8 cellular contexts compared by ENCODE assay signal in the genomic region with DNA sequence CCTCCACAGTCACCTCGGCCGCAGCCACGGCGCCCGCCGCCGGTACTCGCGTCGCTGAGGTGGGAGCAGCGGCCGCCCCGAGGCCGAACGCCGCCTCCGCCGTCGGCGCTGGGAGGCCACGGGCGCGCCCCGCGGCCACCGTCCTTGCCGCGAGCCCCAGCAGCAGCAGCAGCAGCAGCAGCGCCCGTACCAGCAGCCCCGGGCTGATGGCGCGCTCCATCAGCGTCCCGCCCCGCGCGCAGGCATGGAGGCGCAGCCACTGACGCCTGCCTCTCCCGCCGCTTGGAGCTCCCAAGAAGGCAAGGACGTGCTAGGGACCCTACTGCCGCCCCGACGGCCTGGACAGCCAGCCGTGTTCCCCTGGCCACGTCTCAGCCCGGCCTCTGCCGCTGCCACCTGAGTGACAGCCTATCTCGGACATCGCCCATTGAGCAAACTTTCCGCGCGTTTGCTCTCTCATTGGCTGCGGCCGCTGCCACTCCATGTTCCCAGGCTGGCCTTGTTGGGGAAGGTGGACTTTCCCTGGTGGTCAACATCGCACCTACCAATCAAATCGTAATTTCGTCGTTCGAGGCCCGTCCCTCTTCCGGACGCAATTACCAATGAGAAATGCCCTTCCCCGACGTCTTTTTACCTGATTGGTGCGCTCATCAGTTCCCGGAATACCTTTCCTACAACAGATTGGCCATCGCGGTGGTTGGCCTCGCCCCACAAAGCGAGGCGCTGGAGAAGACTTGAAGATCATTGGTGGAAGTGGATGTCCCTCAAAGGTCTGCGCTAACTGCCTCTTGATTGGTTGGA. TPM values are rescaled to one million over a fixed set of nuclear protein-coding genes. Genes with fewer than 3 reads are reported as not detected.
DNase-seq lines count a peak whose midpoint lies in the region; TF ChIP-seq lines count a peak whose summit lies in the region.

A gene (minus strand): TSS at position 410 of the 801 bp plus-strand sequence. CDS start 190 bp downstream, at position 220.

- peak within 1 kb of the TSS; percentile 94 for H3K18ac ChIP-seq in H9 (ENCODE audit: insufficient read length, low read depth, low read length)

- H3K4me3 ChIP-seq in MG63 (peak within 1 kb of the TSS; percentile 94), fibroblast of the aortic adventitia (ENCODE audit: low read depth, low read length) (peak within 1 kb of the TSS; percentile 91)

- H3K56ac ChIP-seq in H9 (ENCODE audit: insufficient read length, low read depth, low read length): peak within 1 kb of the TSS; percentile 52

- H4K5ac ChIP-seq in H9 (ENCODE audit: insufficient read length, low read depth, low read length): peak within 1 kb of the TSS; percentile 91

- DNase-seq in ELR (ENCODE audit: low read depth) (peak; percentile 100), H9 (peak; percentile 99), MG63 (peak; percentile 99), SHP77 treated with DMSO at 0.1 percent for 48 hours (lab: John Stamatoyannopoulos, UW) (peak; percentile 99), fibroblast of the aortic adventitia (ENCODE audit: low read depth) (peak; percentile 100)
- peak; percentile 97 for DNase-seq in activated effector memory CD4-positive, alpha-beta T cell treated with anti-CD3 and anti-CD28 coated beads, Interleukin-2, amount 50 U/mL, for 16 hours

- H3K79me1 ChIP-seq in H9 (ENCODE audit: insufficient read depth, low read depth, low read length, poor library complexity, severe bottlenecking): no peaks in the 10 kb centered on the region

- peak within 1 kb of the TSS in 1 of 2 experiments; percentile 95; a peak in 3 of 5 replicates for H3K4me3 Mint-ChIP-seq in H9
- peak within 1 kb of the TSS; percentile 89 to 97 (median 94) for H3K4me3 Mint-ChIP-seq in nephron
- peak within 1 kb of the TSS; percentile 96 for H3K4me3 Mint-ChIP-seq in stimulated activated naive CD8-positive, alpha-beta T cell treated with anti-CD3 and anti-CD28 coated beads, Interleukin-15, Interleukin-2, amounts not matched to agents 100 ng/mL and 50 ng/mL, for 24 hours

- peaks cover 8% of the 10 kb centered on the region for H3K23me2 ChIP-seq in H9 (ENCODE audit: insufficient read length, low read depth, low read length, poor library complexity, severe bottlenecking)

- no peak within 1 kb of the TSS; the same call in 1 of the 2 replicates for H2BK15ac ChIP-seq in H9 (ENCODE audit: low read depth, low read length)

- peaks cover 43 to 45% of the 10 kb centered on the region in 2 experiments for H3K4me1 Mint-ChIP-seq in H9
- H3K4me1 Mint-ChIP-seq in nephron: peaks cover 7% of the 10 kb centered on the region
- H3K4me1 Mint-ChIP-seq in stimulated activated naive CD8-positive, alpha-beta T cell treated with anti-CD3 and anti-CD28 coated beads, Interleukin-15, Interleukin-2, amounts not matched to agents 100 ng/mL and 50 ng/mL, for 24 hours (ENCODE audit: low read depth): peaks cover 31% of the 10 kb centered on the region

- H2AFZ ChIP-seq in H9 (ENCODE audit: low read length): peak within 1 kb of the TSS; percentile 5

- WGBS in H9 (ENCODE audit: extremely low coverage, insufficient read length, low lambda C conversion rate): no CpG with 5 or more reads among the region's 75 CpGs

- peaks cover 2% of the 10 kb centered on the region; the same call in 1 of the 2 replicates for H3K36me3 ChIP-seq in MG63

- no peak within 1 kb of the TSS for H3K23ac ChIP-seq in H9 (ENCODE audit: insufficient read length, low read depth, low read length)

- H3K27me3 Mint-ChIP-seq in H9 (ENCODE audit: low read depth): no peaks in the 10 kb centered on the region
- no peaks in the 10 kb centered on the region for H3K27me3 Mint-ChIP-seq in nephron (ENCODE audit: low read depth)
- no peaks in the 10 kb centered on the region for H3K27me3 Mint-ChIP-seq in stimulated activated naive CD8-positive, alpha-beta T cell treated with anti-CD3 and anti-CD28 coated beads, Interleukin-15, Interleukin-2, amounts not matched to agents 100 ng/mL and 50 ng/mL, for 24 hours

- peak within 1 kb of the TSS; percentile 59 for H2BK5ac ChIP-seq in H9 (ENCODE audit: insufficient read length, low read length)

- no peak within 1 kb of the TSS for H2BK12ac ChIP-seq in H9 (ENCODE audit: insufficient read length, low read depth, low read length)

- no peak within 1 kb of the TSS for H3K4ac ChIP-seq in H9 (ENCODE audit: low read depth, low read length)

- H2BK20ac ChIP-seq in H9 (ENCODE audit: low read depth, low read length, poor library complexity, severe bottlenecking): no peak within 1 kb of the TSS

- no peak within 1 kb of the TSS for H4K8ac ChIP-seq in H9 (replicated peaks; ENCODE audit: insufficient read length, low read depth, low read length)

- no peak for TF ChIP-seq CTCF in H9 (conservative IDR thresholded peaks at IDR 0.05)
- TF ChIP-seq CTCF in fibroblast of the aortic adventitia (IDR thresholded peaks at IDR 0.05; ENCODE audit: insufficient read depth, low read length): peak; percentile 15
- TF ChIP-seq CTCF in nephron (IDR thresholded peaks at IDR 0.05; ENCODE audit: unreplicated experiment in 3 of 3): no peak

- H3K9me3 ChIP-seq in H9 (ENCODE audit: control insufficient read depth, low read depth, low read length) (no peaks in the 10 kb centered on the region), MG63 (no peaks in the 10 kb centered on the region)

- H3K36me3 Mint-ChIP-seq in H9 (ENCODE audit: insufficient read depth in 1 of 3, low read depth in 3 of 3) (no peaks in the 10 kb centered on the region), nephron (ENCODE audit: low read depth) (no peaks in the 10 kb centered on the region)
- no peaks in the 10 kb centered on the region for H3K36me3 Mint-ChIP-seq in stimulated activated naive CD8-positive, alpha-beta T cell treated with anti-CD3 and anti-CD28 coated beads, Interleukin-15, Interleukin-2, amounts not matched to agents 100 ng/mL and 50 ng/mL, for 24 hours (ENCODE audit: low read depth)

- H3K9ac ChIP-seq in H9 (ENCODE audit: extremely low read depth, insufficient read length, low read length): peak within 1 kb of the TSS; percentile 94

- no peak within 1 kb of the TSS for H2AK5ac ChIP-seq in H9 (ENCODE audit: insufficient read length, low read length)

- no peak within 1 kb of the TSS for H2BK120ac ChIP-seq in H9 (ENCODE audit: low read depth, low read length, poor library complexity, severe bottlenecking)

- H4K91ac ChIP-seq in H9 (ENCODE audit: insufficient read length, low read depth, low read length): no peak within 1 kb of the TSS

- H3K27ac Mint-ChIP-seq in H9: peak within 1 kb of the TSS; percentile 89 to 91 (median 91); a peak in 6 of 7 replicates
- peak within 1 kb of the TSS; percentile 67 to 96 (median 87) for H3K27ac Mint-ChIP-seq in nephron
- H3K27ac Mint-ChIP-seq in stimulated activated naive CD8-positive, alpha-beta T cell treated with anti-CD3 and anti-CD28 coated beads, Interleukin-15, Interleukin-2, amounts not matched to agents 100 ng/mL and 50 ng/mL, for 24 hours: peak within 1 kb of the TSS; percentile 94

- H3K27me3 ChIP-seq in H9 (ENCODE audit: insufficient read depth, low read length): no peaks in the 10 kb centered on the region
- no peaks in the 10 kb centered on the region for H3K27me3 ChIP-seq in MG63

- no peaks in the 10 kb centered on the region for H4K20me1 ChIP-seq in H9 (ENCODE audit: control insufficient read depth, insufficient read depth, insufficient read length)

- H3T11ph ChIP-seq in H9 (ENCODE audit: low read length): peak within 1 kb of the TSS; percentile 77

- H3K9me3 Mint-ChIP-seq in H9: no peaks in the 10 kb centered on the region
- no peaks in the 10 kb centered on the region for H3K9me3 Mint-ChIP-seq in nephron
- H3K9me3 Mint-ChIP-seq in stimulated activated naive CD8-positive, alpha-beta T cell treated with anti-CD3 and anti-CD28 coated beads, Interleukin-15, Interleukin-2, amounts not matched to agents 100 ng/mL and 50 ng/mL, for 24 hours: no peaks in the 10 kb centered on the region

- peak within 1 kb of the TSS; percentile 98 for H3K27ac ChIP-seq in H9 (ENCODE audit: insufficient read length, low read depth, low read length)

- peaks cover 6% of the 10 kb centered on the region; the same call in 1 of the 2 replicates for H3K79me2 ChIP-seq in H9 (ENCODE audit: insufficient read depth, low read length)

- H3K14ac ChIP-seq in H9 (ENCODE audit: insufficient read depth, low read length): peak within 1 kb of the TSS; percentile 97

- H3K4me1 ChIP-seq in H9 (ENCODE audit: insufficient read depth, low read length): peaks cover 18% of the 10 kb centered on the region

- H3K4me2 ChIP-seq in H9 (ENCODE audit: insufficient read depth, insufficient read length, low read length): peak within 1 kb of the TSS; percentile 96

RNA-seq across cellular contexts. Expression of the gene that starts here (rescaled TPM):
- total RNA-seq in H9 (2021) (17.9 and 19.3 TPM in 2 replicates), fibroblast of the aortic adventitia (ENCODE audit: low replicate concordance) (31.5 and 92.3 TPM in 2 replicates)
- total RNA-seq in MG63 (2014; rRNA removed; shearing (Covaris generic); ENCODE audit: low replicate concordance): 10.4 and 11.7 TPM in 2 replicates

Comparison
In these comparisons a context has a peak if more than half of its experiments do, and no peak if none do; other contexts are left out.
1. Peak in every context shown above with its lines: DNase-seq, H3K4me3 ChIP-seq and H3K27ac ChIP-seq.